ENCODE assay signal across 24 cellular contexts in the genomic region with DNA sequence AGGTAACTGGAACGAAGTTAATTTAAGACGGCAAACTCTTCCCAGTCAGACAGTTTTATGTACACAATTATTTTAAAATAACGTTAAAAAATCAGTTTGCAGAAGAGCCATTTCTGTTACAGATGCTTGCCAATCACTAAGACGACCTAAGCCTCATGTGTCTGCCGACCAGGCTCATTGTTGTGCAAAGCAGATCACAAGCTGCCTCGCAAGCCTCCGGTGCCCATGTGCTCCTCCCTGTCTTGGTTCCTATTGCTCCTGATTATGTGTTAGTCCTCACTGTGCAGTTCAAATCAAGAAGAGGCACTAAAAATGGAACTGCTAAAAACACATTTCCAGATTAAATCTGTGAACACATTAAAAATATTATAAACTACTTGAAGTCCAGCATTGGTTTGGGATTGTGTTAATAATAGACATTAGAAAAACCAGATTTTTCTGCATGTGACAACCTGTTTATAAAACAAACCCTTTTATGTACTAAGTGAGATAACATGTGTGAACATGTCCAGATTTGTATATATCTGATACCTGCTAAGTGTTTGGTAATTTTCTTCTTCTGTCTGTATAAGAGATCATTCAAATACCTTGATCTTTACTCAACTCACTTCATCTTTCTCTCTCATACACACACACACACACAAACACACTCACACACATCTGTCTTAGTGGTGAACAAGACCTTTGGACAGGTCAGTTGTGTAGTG.
DNase-seq lines count a peak whose midpoint lies in the region; FAIRE-seq and TF ChIP-seq lines count a peak whose summit lies in the region.
"Had no signal": no experiment of that assay in that cellular context is flagged by ENCODE, and none has a peak within 500 bp of the region (broad histone marks: within the 10 kb centered on the region; RNA-seq: fewer than 3 reads in every experiment).

No MANE protein-coding gene starts in this region.

- H3K9me2 ChIP-seq in SK-N-SH: no peaks in the 10 kb centered on the region

- 86% methylated on average over 7 of the region's 7 CpGs for WGBS in SK-N-SH (ENCODE audit: low lambda C conversion rate)

- no peak for TF ChIP-seq EP300 in SK-N-SH (IDR thresholded peaks at IDR 0.05; ENCODE audit: borderline replicate concordance in 1 of 2, low read depth in 1 of 2, low read length in 1 of 2)

- H3K36me3 ChIP-seq in bronchial epithelial cell (ENCODE audit: control insufficient read depth, insufficient read depth, low read length): peaks cover 7% of the 10 kb centered on the region
- peaks cover 20 to 26% of the 10 kb centered on the region in 2 experiments for H3K36me3 ChIP-seq in keratinocyte (ENCODE audit: control insufficient read depth in 2 of 2, extremely low read depth in 1 of 2, insufficient read depth in 2 of 2, low read length in 2 of 2)
- peaks cover 0 to 2% of the 10 kb centered on the region in 2 experiments for H3K36me3 ChIP-seq in SK-N-SH (replicated peaks in 1 of 2; ENCODE audit: control insufficient read depth in 1 of 2, insufficient read depth in 2 of 2, low read length in 1 of 2)

- no peaks in the 10 kb centered on the region for H3K9me1 ChIP-seq in keratinocyte (ENCODE audit: control insufficient read depth, extremely low read depth, insufficient read depth, low read length)

- DNase-seq in DMS79 treated with DMSO at 0.1 percent for 48 hours (lab: John Stamatoyannopoulos, UW): peak; percentile 67
- DNase-seq in DMS79 (lab: John Stamatoyannopoulos, UW): no peak
- DNase-seq in NCI-H1105 treated with DMSO at 0.1 percent for 48 hours (lab: John Stamatoyannopoulos, UW): peak; percentile 33
- DNase-seq in bronchial epithelial cell (ENCODE audit: low read depth): peak; percentile 95
- DNase-seq in keratinocyte (ENCODE audit: low read depth, low spot score): peak; percentile 23
- DNase-seq in NCI-H187 treated with DMSO at 0.1 percent for 48 hours (lab: John Stamatoyannopoulos, UW): no peak
- no peak for DNase-seq in NCI-H1694 treated with DMSO at 0.1 percent for 48 hours (lab: John Stamatoyannopoulos, UW)
- DNase-seq in SK-N-SH: no peak
- DNase-seq: activated CD4-positive, alpha-beta T cell treated with anti-CD3 and anti-CD28 coated beads, Interleukin-2, amount 10 ng/mL, durations not matched to agents 24 days and 14 days; activated naive CD8-positive, alpha-beta T cell treated with anti-CD3 and anti-CD28 coated beads for 36 hours; DND-41; Kasumi-1; kidney glomerular epithelial cell; mesenchymal stem cell; naive thymus-derived CD4-positive, alpha-beta T cell; NCI-H1436; pancreas; right cardiac atrium; SHP77 treated with DMSO at 0.1 percent for 48 hours; stimulated activated CD4-positive, alpha-beta T cell treated with anti-CD3 and anti-CD28 coated beads, Interleukin-12 subunit alpha, Interleukin-12 subunit beta, amount 100 ng/mL, for 4 hours; T-cell had no signal

- no peaks in the 10 kb centered on the region for H3F3A ChIP-seq in SK-N-SH (replicated peaks; ENCODE audit: insufficient read depth)

- H3K9me3 ChIP-seq in keratinocyte (ENCODE audit: control insufficient read depth, low read depth, low read length): no peaks in the 10 kb centered on the region
- no peaks in the 10 kb centered on the region for H3K9me3 ChIP-seq in SK-N-SH
- H3K9me3 ChIP-seq: pancreas had no signal

- H3K4me1 ChIP-seq in keratinocyte (ENCODE audit: control insufficient read depth, extremely low read depth, insufficient read depth, low read length): peaks cover 13% of the 10 kb centered on the region
- peaks cover under 1 to 21% of the 10 kb centered on the region in 2 experiments; a peak in 3 of 4 replicates for H3K4me1 ChIP-seq in SK-N-SH (ENCODE audit: control insufficient read depth in 1 of 2, insufficient read depth in 2 of 2, low read depth in 1 of 2, low read length in 1 of 2)

- no peak for TF ChIP-seq RAD21 in SK-N-SH (IDR thresholded peaks at IDR 0.05; ENCODE audit: low read length)

- H3K79me2 ChIP-seq in keratinocyte (ENCODE audit: control insufficient read depth, insufficient read depth, low read length) (no peaks in the 10 kb centered on the region), SK-N-SH (ENCODE audit: insufficient read depth) (no peaks in the 10 kb centered on the region)
- H3K79me2 ChIP-seq: hepatocyte had no signal

- no peak overlapping the region for H3K4me3 ChIP-seq in bronchial epithelial cell (ENCODE audit: low read depth, low read length)
- H3K4me3 ChIP-seq in keratinocyte (ENCODE audit: control insufficient read depth in 2 of 3, extremely low read depth in 1 of 3, insufficient read depth in 2 of 3, low read depth in 1 of 3, low read length in 3 of 3): no peak overlapping the region
- no peak overlapping the region for H3K4me3 ChIP-seq in SK-N-SH (ENCODE audit: low read depth in 2 of 2, low read length in 1 of 2)
- H3K4me3 ChIP-seq: hepatocyte, pancreas had no signal

- H2AFZ ChIP-seq in keratinocyte (ENCODE audit: control insufficient read depth, low read length): no peak overlapping the region
- no peak overlapping the region for H2AFZ ChIP-seq in SK-N-SH (ENCODE audit: low read depth)
- H2AFZ ChIP-seq: hepatocyte had no signal

- dilution Hi-C loops in keratinocyte (cut with MboI; ENCODE audit: extremely low pct_ligation_motif_present, low sequenced_read_pairs): no loop called here

- peak overlapping the region; percentile 45 for H3K4me2 ChIP-seq in keratinocyte (ENCODE audit: control insufficient read depth, extremely low read depth, insufficient read depth, low read depth, low read length)
- no peak overlapping the region for H3K4me2 ChIP-seq in SK-N-SH
- H3K4me2 ChIP-seq: hepatocyte had no signal

- no peak overlapping the region for H3K27ac ChIP-seq in keratinocyte (ENCODE audit: control insufficient read depth, insufficient read depth, low read length)
- H3K27ac ChIP-seq in SK-N-SH (ENCODE audit: low read depth in 2 of 2, low read length in 1 of 2): peak overlapping the region in 1 of 2 experiments; percentile 18; a peak in 1 of 4 replicates
- H3K27ac ChIP-seq: 22Rv1, hepatocyte, pancreas had no signal

- H3K27me3 ChIP-seq in bronchial epithelial cell (ENCODE audit: control insufficient read depth, insufficient read depth, low read length) (no peaks in the 10 kb centered on the region), keratinocyte (ENCODE audit: control insufficient read depth, extremely low read depth, insufficient read depth, low read length) (no peaks in the 10 kb centered on the region), SK-N-SH (ENCODE audit: insufficient read depth) (no peaks in the 10 kb centered on the region)
- H3K27me3 ChIP-seq: hepatocyte, pancreas had no signal

- H4K20me1 ChIP-seq in keratinocyte (ENCODE audit: control insufficient read depth, extremely low read depth, insufficient read depth, low read length): no peaks in the 10 kb centered on the region
- H4K20me1 ChIP-seq in SK-N-SH (ENCODE audit: insufficient read depth): no peaks in the 10 kb centered on the region

- POLR2A ChIA-PET in SK-N-SH (lab: Yijun Ruan, JAX): no interaction called here

- no peak for TF ChIP-seq CTCF in bronchial epithelial cell (IDR thresholded peaks at IDR 0.05; ENCODE audit: insufficient read depth, low read length, severe bottlenecking)
- TF ChIP-seq CTCF in keratinocyte (optimal IDR thresholded peaks at IDR 0.05 in 1 of 3, IDR thresholded peaks at IDR 0.05 in 1 of 3, conservative IDR thresholded peaks at IDR 0.05 in 1 of 3; ENCODE audit: extremely low read depth in 1 of 3, insufficient read depth in 2 of 3, low read length in 3 of 3): no peak
- TF ChIP-seq CTCF in SK-N-SH (IDR thresholded peaks at IDR 0.05): no peak

- H3K9ac ChIP-seq in keratinocyte (ENCODE audit: control insufficient read depth, extremely low read depth, insufficient read depth, low read length) (no peak overlapping the region), SK-N-SH (no peak overlapping the region)

- FAIRE-seq in bronchial epithelial cell (lab: Jason Lieb, UNC): no peak
- peak; percentile 32 for FAIRE-seq in keratinocyte (lab: Jason Lieb, UNC)
- FAIRE-seq: colon, pancreas had no signal

- CTCF ChIA-PET in SK-N-SH (lab: Yijun Ruan, JAX): interaction anchor here (0.9 to 1.4 kb wide), 4 partner anchors 34 to 389 kb away, joined by 3 to 4 read pairs (median 3); no protein-coding TSS in a partner anchor

TF ChIP-seq in SK-N-SH, 30 proteins besides CTCF, POLR2A, EP300 and RAD21 (continues in another document):
- TF ChIP-seq EZH2phosphoT487 (IDR thresholded peaks at IDR 0.05; ENCODE audit: borderline replicate concordance, low read depth) (no peak), CHD2 (IDR thresholded peaks at IDR 0.05; ENCODE audit: low read length, partially characterized antibody) (no peak), SMC3 (IDR thresholded peaks at IDR 0.05; ENCODE audit: low read depth, low read length) (no peak), SIN3A (IDR thresholded peaks at IDR 0.05; ENCODE audit: borderline replicate concordance, low read depth, low read length) (no peak), FOXJ3 (CRISPR knock-in tag; IDR thresholded peaks at IDR 0.05) (no peak), ELF1 (IDR thresholded peaks at IDR 0.05) (no peak), RCOR1 (IDR thresholded peaks at IDR 0.05; ENCODE audit: low read length) (no peak), NRF1 (IDR thresholded peaks at IDR 0.05; ENCODE audit: low read depth, low read length) (no peak)
- TF ChIP-seq, protein P1, sequence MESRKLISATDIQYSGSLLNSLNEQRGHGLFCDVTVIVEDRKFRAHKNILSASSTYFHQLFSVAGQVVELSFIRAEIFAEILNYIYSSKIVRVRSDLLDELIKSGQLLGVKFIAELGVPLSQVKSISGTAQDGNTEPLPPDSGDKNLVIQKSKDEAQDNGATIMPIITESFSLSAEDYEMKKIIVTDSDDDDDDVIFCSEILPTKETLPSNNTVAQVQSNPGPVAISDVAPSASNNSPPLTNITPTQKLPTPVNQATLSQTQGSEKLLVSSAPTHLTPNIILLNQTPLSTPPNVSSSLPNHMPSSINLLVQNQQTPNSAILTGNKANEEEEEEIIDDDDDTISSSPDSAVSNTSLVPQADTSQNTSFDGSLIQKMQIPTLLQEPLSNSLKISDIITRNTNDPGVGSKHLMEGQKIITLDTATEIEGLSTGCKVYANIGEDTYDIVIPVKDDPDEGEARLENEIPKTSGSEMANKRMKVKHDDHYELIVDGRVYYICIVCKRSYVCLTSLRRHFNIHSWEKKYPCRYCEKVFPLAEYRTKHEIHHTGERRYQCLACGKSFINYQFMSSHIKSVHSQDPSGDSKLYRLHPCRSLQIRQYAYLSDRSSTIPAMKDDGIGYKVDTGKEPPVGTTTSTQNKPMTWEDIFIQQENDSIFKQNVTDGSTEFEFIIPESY (IDR thresholded peaks at IDR 0.05; ENCODE audit: borderline replicate concordance, low read depth): no peak
- TF ChIP-seq, protein P2, sequence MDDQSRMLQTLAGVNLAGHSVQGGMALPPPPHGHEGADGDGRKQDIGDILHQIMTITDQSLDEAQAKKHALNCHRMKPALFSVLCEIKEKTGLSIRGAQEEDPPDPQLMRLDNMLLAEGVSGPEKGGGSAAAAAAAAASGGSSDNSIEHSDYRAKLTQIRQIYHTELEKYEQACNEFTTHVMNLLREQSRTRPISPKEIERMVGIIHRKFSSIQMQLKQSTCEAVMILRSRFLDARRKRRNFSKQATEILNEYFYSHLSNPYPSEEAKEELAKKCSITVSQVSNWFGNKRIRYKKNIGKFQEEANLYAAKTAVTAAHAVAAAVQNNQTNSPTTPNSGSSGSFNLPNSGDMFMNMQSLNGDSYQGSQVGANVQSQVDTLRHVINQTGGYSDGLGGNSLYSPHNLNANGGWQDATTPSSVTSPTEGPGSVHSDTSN (IDR thresholded peaks at IDR 0.05): no peak

Comparison
In these comparisons a context has a peak if more than half of its experiments do, and no peak if none do; other contexts are left out.
1. DNase-seq: peak in DMS79 treated with DMSO at 0.1 percent for 48 hours (single experiment), NCI-H1105 treated with DMSO at 0.1 percent for 48 hours (single experiment), bronchial epithelial cell (single experiment) and keratinocyte (single experiment); none in DMS79 (single experiment), NCI-H187 treated with DMSO at 0.1 percent for 48 hours (single experiment), NCI-H1694 treated with DMSO at 0.1 percent for 48 hours (single experiment) and SK-N-SH (single experiment).